ENCODE assay signal across 8 cellular contexts in the genomic region with DNA sequence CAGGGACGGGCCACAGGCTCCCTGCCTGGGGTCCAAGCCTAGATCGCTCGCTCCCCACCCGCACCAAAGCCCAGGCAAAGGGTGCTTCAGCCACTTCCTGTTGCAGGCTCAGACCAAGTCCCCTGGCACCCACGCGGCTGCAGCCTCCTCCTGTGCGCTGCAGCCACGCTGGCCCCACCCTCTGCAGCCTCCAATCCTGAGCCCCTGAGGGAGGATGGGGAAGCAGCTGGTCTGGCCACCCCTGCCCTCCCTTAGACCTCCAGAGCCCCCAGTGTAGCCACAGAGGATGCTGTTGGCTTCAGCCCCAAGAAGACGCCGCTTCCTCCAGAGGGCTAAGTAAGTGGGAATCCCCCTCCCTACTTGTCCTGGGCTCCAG. TPM values are rescaled to one million over a fixed set of nuclear protein-coding genes. Genes with fewer than 3 reads are reported as not detected.
DNase-seq lines count a peak whose midpoint lies in the region; ATAC-seq and TF ChIP-seq lines count a peak whose summit lies in the region.

No MANE protein-coding gene starts in this region.

- peaks cover 3 to 4% of the 10 kb centered on the region in 2 donors for H3K36me3 Mint-ChIP-seq in naive B cell

- peak overlapping the region in 5 of 6 donors; percentile 44 to 95 (median 91) for H3K27ac Mint-ChIP-seq in naive B cell

- H3K9me3 ChIP-seq in DOHH2 (ENCODE audit: control insufficient read depth, insufficient read depth, low read length) (no peaks in the 10 kb centered on the region), mammary epithelial cell (replicated peaks; ENCODE audit: insufficient read depth, low read length) (peaks cover 17% of the 10 kb centered on the region)

- CTCF ChIA-PET in mammary epithelial cell (lab: Charles Lee; ENCODE audit: low non-redundant PET): no interaction called here

- peaks cover 6% of the 10 kb centered on the region for H3F3A ChIP-seq in DOHH2 (ENCODE audit: control insufficient read depth, insufficient read depth)

- peaks cover 0 to 2% (median 0%) of the 10 kb centered on the region in 7 donors for H3K9me3 Mint-ChIP-seq in naive B cell

- peak overlapping the region; percentile 74 for H3K4me3 ChIP-seq in DOHH2 (ENCODE audit: low read length)
- no peak overlapping the region for H3K4me3 ChIP-seq in mammary epithelial cell (replicated peaks in 1 of 3; ENCODE audit: insufficient read depth in 1 of 3, low read depth in 2 of 3, low read length in 3 of 3)

- no peak overlapping the region for H3K9ac ChIP-seq in mammary epithelial cell (ENCODE audit: insufficient read depth, low read length)

- H4K20me1 ChIP-seq in DOHH2 (ENCODE audit: control insufficient read depth, insufficient read depth, low read depth, low read length): no peaks in the 10 kb centered on the region
- no peaks in the 10 kb centered on the region for H4K20me1 ChIP-seq in mammary epithelial cell (ENCODE audit: insufficient read depth, low read length)

- intact Hi-C loops in mammary epithelial cell (cut with micrococcal nuclease): no loop called here

- DNase-seq in mammary epithelial cell: peak; percentile 16
- DNase-seq in naive B cell: no peak
- no peak for DNase-seq in cerebellar cortex (ENCODE audit: low spot score)
- no peak for DNase-seq in activated gamma-delta T cell (lab: John Stamatoyannopoulos, UW)

- H3K9me2 ChIP-seq in DOHH2 (replicated peaks; ENCODE audit: control insufficient read depth, low read length): no peaks in the 10 kb centered on the region

- H3K27me3 ChIP-seq in DOHH2 (ENCODE audit: control insufficient read depth, low read length) (no peaks in the 10 kb centered on the region), mammary epithelial cell (ENCODE audit: insufficient read depth, low read length) (no peaks in the 10 kb centered on the region)

- BruUV-seq in mammary epithelial cell (replicated peaks; lab: Mats Ljungman, UMichigan): no TSS peak

- H2AFZ ChIP-seq in mammary epithelial cell (ENCODE audit: low read depth, low read length): peak overlapping the region; percentile 27

- no peaks in the 10 kb centered on the region for H3K27me3 Mint-ChIP-seq in naive B cell

- dilution Hi-C loops in mammary epithelial cell (cut with HindIII; ENCODE audit: low sequenced_read_pairs): no loop called here

- peaks cover 31% of the 10 kb centered on the region for H3K79me2 ChIP-seq in DOHH2 (ENCODE audit: control insufficient read depth, low read length)
- H3K79me2 ChIP-seq in mammary epithelial cell (ENCODE audit: insufficient read depth, low read length): peaks cover 15% of the 10 kb centered on the region

- WGBS in mammary epithelial cell (ENCODE audit: low coverage, missing lambda C conversion rate): 25% methylated on average over 8 of the region's 10 CpGs

- H3K36me3 ChIP-seq in DOHH2 (ENCODE audit: control insufficient read depth, low read length) (peaks cover 25% of the 10 kb centered on the region), mammary epithelial cell (ENCODE audit: insufficient read depth, low read length) (peaks cover 11% of the 10 kb centered on the region)

- H3K4me2 ChIP-seq in DOHH2 (ENCODE audit: low read length) (peak overlapping the region; percentile 86), mammary epithelial cell (ENCODE audit: insufficient read depth, low read depth, low read length) (peak overlapping the region; percentile 85)

- H3K27ac ChIP-seq in DOHH2 (ENCODE audit: low read depth, low read length) (peak overlapping the region; percentile 76), mammary epithelial cell (ENCODE audit: insufficient read depth, low read depth, low read length) (no peak overlapping the region)

- in situ Hi-C loops in mammary epithelial cell (cut with MboI; ENCODE audit: low sequenced_read_pairs in 2 of 2): no loop called here

- ATAC-seq in GM19467 (IDR thresholded peaks at IDR 0.05; ENCODE audit: unreplicated experiment) (peak; percentile 56), HG03460 (IDR thresholded peaks at IDR 0.05; ENCODE audit: unreplicated experiment) (peak; percentile 63), naive B cell (ENCODE audit: low read depth in 2 of 2) (peak; percentile 20 to 26)
- no peak for ATAC-seq in activated CD4-positive, CD25-positive, alpha-beta regulatory T cell treated with anti-CD3 and anti-CD28 coated beads, Interleukin-2, amount 50 U/mL, for 24 hours

- peaks cover 22 to 37% (median 31%) of the 10 kb centered on the region in 3 donors for H3K4me1 Mint-ChIP-seq in naive B cell

- H3K4me1 ChIP-seq in DOHH2 (ENCODE audit: control insufficient read depth, low read length): peaks cover 55% of the 10 kb centered on the region
- peaks cover 35% of the 10 kb centered on the region for H3K4me1 ChIP-seq in mammary epithelial cell (ENCODE audit: insufficient read depth, low read length)

- peak overlapping the region; percentile 84 to 95 (median 92) for H3K4me3 Mint-ChIP-seq in naive B cell

- no peak for TF ChIP-seq CTCF in DOHH2 (IDR thresholded peaks at IDR 0.05; ENCODE audit: low read depth, low read length, poor library complexity, severe bottlenecking)
- TF ChIP-seq CTCF in mammary epithelial cell (conservative IDR thresholded peaks at IDR 0.05 in 1 of 2, IDR thresholded peaks at IDR 0.05 in 1 of 2; ENCODE audit: extremely low read depth in 1 of 2, insufficient read depth in 1 of 2, low read depth in 1 of 2, low read length in 2 of 2): no peak

RNA-seq across cellular contexts. Expression of a gene that starts 9.3 kb away (rescaled TPM):
- 10 to 100 TPM; 23.8 to 31.0 TPM for total RNA-seq in mammary epithelial cell
- polyA plus RNA-seq in mammary epithelial cell: 28.3 TPM
- 103 TPM for polyA minus RNA-seq in mammary epithelial cell
- 10 to 100 TPM in 4 of 6 donors, 1 to 10 TPM in 2; 7.9 to 16.5 (median 11.6) TPM for polyA plus RNA-seq in naive B cell (ENCODE audit: low read depth in 6 of 6)

Comparison
In these comparisons a context has a peak if more than half of its experiments do, and no peak if none do; other contexts are left out.
1. ATAC-seq: peak in GM19467 (single experiment), HG03460 (single experiment) and naive B cell (2 of 2); none in activated CD4-positive, CD25-positive, alpha-beta regulatory T cell treated with anti-CD3 and anti-CD28 coated beads, Interleukin-2, amount 50 U/mL, for 24 hours (0 of 2).